Comparison of ENCODE assay signal across 25 cellular contexts in genomic region chr1:17728123-17728522, GRCh38. TPM values are rescaled to one million over a fixed set of nuclear protein-coding genes. Genes with fewer than 3 reads are reported as not detected.
"Had no signal": no experiment of that assay in that cellular context is flagged by ENCODE, and none has a peak within 500 bp of the region (broad histone marks: within the 10 kb centered on the region; RNA-seq: fewer than 3 reads in every experiment).

No MANE protein-coding gene starts in this region.

- H3K4me3 Mint-ChIP-seq: activated CD4-positive, alpha-beta memory T cell treated with anti-CD3 and anti-CD28 coated beads for 36 hours; activated CD4-positive, alpha-beta T cell treated with anti-CD3 and anti-CD28 coated beads, Interleukin-2, amount 10 ng/mL, durations not matched to agents 7 days and 5 days; activated naive CD4-positive, alpha-beta T cell treated with anti-CD3 and anti-CD28 coated beads, Interleukin-2, amount 50 U/mL, for 24 hours; activated T-cell treated with anti-CD3 and anti-CD28 coated beads, Interleukin-2, amount 50 U/mL, for 72 hours; T-helper 17 cell had no signal

- H3K9me3 ChIP-seq: ascending aorta, body of pancreas, SJSA1 had no signal

- H3K4me1 ChIP-seq: ascending aorta, body of pancreas, SJSA1 had no signal

- H3K27me3 ChIP-seq: ascending aorta, body of pancreas, SJSA1 had no signal

- ATAC-seq: activated T-cell treated with anti-CD3 and anti-CD28 coated beads, Interleukin-2, amount 50 U/mL, for 72 hours; body of pancreas; PC-3; T-helper 17 cell had no signal

- H3K27ac Mint-ChIP-seq: activated CD4-positive, alpha-beta memory T cell treated with anti-CD3 and anti-CD28 coated beads for 36 hours; activated CD4-positive, alpha-beta T cell treated with anti-CD3 and anti-CD28 coated beads, Interleukin-2, amount 10 ng/mL, durations not matched to agents 7 days and 5 days; activated naive CD4-positive, alpha-beta T cell treated with anti-CD3 and anti-CD28 coated beads, Interleukin-2, amount 50 U/mL, for 24 hours; activated T-cell treated with anti-CD3 and anti-CD28 coated beads, Interleukin-2, amount 50 U/mL, for 72 hours; activated T-helper 2 cell treated with anti-CD3 and anti-CD28 coated beads, Interferon-gamma antibody, Interleukin-2, Interleukin-4, amounts not matched to agents 10 μg/mL and 5 μg/mL and 100 μg/mL, durations not matched to agents 14 hours and 24 hours and 36 hours; T-helper 17 cell had no signal

- H3K27me3 Mint-ChIP-seq: activated CD4-positive, alpha-beta T cell treated with anti-CD3 and anti-CD28 coated beads, Interleukin-2, amount 10 ng/mL, durations not matched to agents 7 days and 5 days; activated naive CD4-positive, alpha-beta T cell treated with anti-CD3 and anti-CD28 coated beads, Interleukin-2, amount 50 U/mL, for 24 hours had no signal

- H3K4me1 Mint-ChIP-seq: activated CD4-positive, alpha-beta T cell treated with anti-CD3 and anti-CD28 coated beads, Interleukin-2, amount 10 ng/mL, durations not matched to agents 7 days and 5 days; activated naive CD4-positive, alpha-beta T cell treated with anti-CD3 and anti-CD28 coated beads, Interleukin-2, amount 50 U/mL, for 24 hours; T-helper 17 cell had no signal

- DNase-seq: activated CD4-positive, alpha-beta memory T cell treated with anti-CD3 and anti-CD28 coated beads for 36 hours; activated CD4-positive, alpha-beta T cell treated with anti-CD3 and anti-CD28 coated beads, Interleukin-2, amount 10 ng/mL, durations not matched to agents 7 days and 5 days; activated CD4-positive, CD25-positive, alpha-beta regulatory T cell; activated CD8-positive, alpha-beta memory T cell treated with anti-CD3 and anti-CD28 coated beads, Interleukin-2, amount 50 U/mL, for 4 hours; activated gamma-delta T cell treated with Interleukin-2 at 50 U/mL for 16 hours; activated T-cell treated with anti-CD3 and anti-CD28 coated beads, Interleukin-2, amount 50 U/mL, for 72 hours; body of pancreas; central memory CD4-positive, alpha-beta T cell; cortex of kidney; MM.1S; NCI-H1105; NCI-H1436; NCI-H1694 treated with DMSO at 0.1 percent for 48 hours; NCI-H2081; NCI-H446; NCI-H524; PC-3; SHP77; T-helper 17 cell; T-helper 9 cell had no signal

- H3K9me3 Mint-ChIP-seq: activated CD4-positive, alpha-beta memory T cell treated with anti-CD3 and anti-CD28 coated beads for 36 hours; activated CD4-positive, alpha-beta T cell treated with anti-CD3 and anti-CD28 coated beads, Interleukin-2, amount 10 ng/mL, durations not matched to agents 7 days and 5 days; activated naive CD4-positive, alpha-beta T cell treated with anti-CD3 and anti-CD28 coated beads, Interleukin-2, amount 50 U/mL, for 24 hours; activated T-cell treated with anti-CD3 and anti-CD28 coated beads, Interleukin-2, amount 50 U/mL, for 72 hours; activated T-helper 2 cell treated with anti-CD3 and anti-CD28 coated beads, Interferon-gamma antibody, Interleukin-2, Interleukin-4, amounts not matched to agents 10 μg/mL and 5 μg/mL and 100 μg/mL, durations not matched to agents 14 hours and 24 hours and 36 hours had no signal

- H3K36me3 ChIP-seq: ascending aorta, SJSA1 had no signal

- H3K27ac ChIP-seq: ascending aorta, body of pancreas, SJSA1 had no signal

- H3K36me3 Mint-ChIP-seq: activated CD4-positive, alpha-beta memory T cell treated with anti-CD3 and anti-CD28 coated beads for 36 hours; activated naive CD4-positive, alpha-beta T cell treated with anti-CD3 and anti-CD28 coated beads, Interleukin-2, amount 50 U/mL, for 24 hours had no signal

- H3K4me3 ChIP-seq: ascending aorta, body of pancreas, SJSA1 had no signal

RNA-seq across cellular contexts. Expression of gene ACTL8, which starts 27.0 kb away (rescaled TPM):
- total RNA-seq: activated CD4-positive, alpha-beta memory T cell treated with anti-CD3 and anti-CD28 coated beads for 36 hours; activated CD4-positive, alpha-beta T cell treated with anti-CD3 and anti-CD28 coated beads, Interleukin-2, amount 10 ng/mL, durations not matched to agents 7 days and 5 days; activated T-cell treated with anti-CD3 and anti-CD28 coated beads, Interleukin-2, amount 50 U/mL, for 72 hours; activated T-helper 2 cell treated with anti-CD3 and anti-CD28 coated beads, Interferon-gamma antibody, Interleukin-2, Interleukin-4, amounts not matched to agents 10 μg/mL and 5 μg/mL and 100 μg/mL, durations not matched to agents 14 hours and 24 hours and 36 hours; ascending aorta; body of pancreas; bronchial epithelial cell; PC-3; SJSA1; T-helper 17 cell had no signal
